In genomic region chr9:121122450-121123032, GRCh38 we compare ENCODE assay signal across 9 cellular contexts. TPM values are rescaled to one million over a fixed set of nuclear protein-coding genes. Genes with fewer than 3 reads are reported as not detected.
DNase-seq lines count a peak whose midpoint lies in the region; ATAC-seq and TF ChIP-seq lines count a peak whose summit lies in the region.
"Had no signal": no experiment of that assay in that cellular context is flagged by ENCODE, and none has a peak within 500 bp of the region (broad histone marks: within the 10 kb centered on the region; RNA-seq: fewer than 3 reads in every experiment).

No MANE protein-coding gene starts in this region.

- intact Hi-C loops in thyroid gland (cut with DNase I): no loop called here

- TF ChIP-seq CTCF in Loucy (conservative IDR thresholded peaks at IDR 0.05; ENCODE audit: low read length) (no peak), neural crest cell (conservative IDR thresholded peaks at IDR 0.05) (no peak), thyroid gland (IDR thresholded peaks at IDR 0.05) (no peak)

- no peaks in the 10 kb centered on the region for H3K9me2 ChIP-seq in Loucy (replicated peaks; ENCODE audit: low read depth, low read length)

- H3K36me3 ChIP-seq in Loucy (ENCODE audit: insufficient read depth, low read length) (peaks cover 39% of the 10 kb centered on the region; the same call in 1 of the 2 replicates), thyroid gland (no peaks in the 10 kb centered on the region)

- H3K27me3 ChIP-seq in Loucy (ENCODE audit: insufficient read depth, low read length, poor library complexity, severe bottlenecking) (no peaks in the 10 kb centered on the region), thyroid gland (no peaks in the 10 kb centered on the region)

- H3K27me3 Mint-ChIP-seq in central memory CD8-positive, alpha-beta T cell: no peaks in the 10 kb centered on the region
- no peaks in the 10 kb centered on the region for H3K27me3 Mint-ChIP-seq in neural crest cell (ENCODE audit: low read depth)

- H3K4me1 ChIP-seq in Loucy (ENCODE audit: insufficient read depth, low read length, poor library complexity, severe bottlenecking) (peaks cover 35% of the 10 kb centered on the region), thyroid gland (peaks cover 5 to 9% of the 10 kb centered on the region in 2 donors)

- H3K36me3 Mint-ChIP-seq in central memory CD8-positive, alpha-beta T cell (ENCODE audit: insufficient read depth): peaks cover 32% of the 10 kb centered on the region
- peaks cover 4% of the 10 kb centered on the region for H3K36me3 Mint-ChIP-seq in neural crest cell (ENCODE audit: low read depth)

- DNase-seq in CD1c-positive myeloid dendritic cell (ENCODE audit: extremely low spot score): peak; percentile 30
- no peak for DNase-seq in central memory CD8-positive, alpha-beta T cell (ENCODE audit: low spot score in 2 of 2)
- no peak for DNase-seq in neural crest cell (ENCODE audit: low read depth, low spot score)
- DNase-seq in SIG-M5 (lab: John Stamatoyannopoulos, UW): no peak
- no peak for DNase-seq in thyroid gland
- DNase-seq in epidermal melanocyte (ENCODE audit: insufficient read length, low spot score): no peak
- DNase-seq: H7 had no signal

- H3K79me2 ChIP-seq in Loucy (ENCODE audit: insufficient read depth, low read length): peaks cover 51% of the 10 kb centered on the region

- peak overlapping the region; percentile 80 for H3K4me2 ChIP-seq in Loucy (ENCODE audit: low read depth, low read length, poor library complexity, severe bottlenecking)

- H3K4me3 ChIP-seq in Loucy (ENCODE audit: low read length, poor library complexity, severe bottlenecking): peak overlapping the region; percentile 72
- peak overlapping the region in 1 of 3 donors; percentile 27 for H3K4me3 ChIP-seq in thyroid gland (replicated peaks in 1 of 3)

- WGBS in thyroid gland, 2 donors: 70 to 81% methylated on average over 4 of the region's 4 CpGs

- H4K20me1 ChIP-seq in Loucy (ENCODE audit: insufficient read depth, low read length, poor library complexity, severe bottlenecking): no peaks in the 10 kb centered on the region

- H3K9me3 Mint-ChIP-seq in central memory CD8-positive, alpha-beta T cell: no peaks in the 10 kb centered on the region
- H3K9me3 Mint-ChIP-seq in neural crest cell: no peaks in the 10 kb centered on the region

- no peak overlapping the region for H2AFZ ChIP-seq in Loucy (ENCODE audit: low read length)

- no peak for TF ChIP-seq POLR2A in thyroid gland (IDR thresholded peaks at IDR 0.05)

- no peak overlapping the region for H3K27ac ChIP-seq in thyroid gland

- peak overlapping the region; percentile 80 for H3K4me3 Mint-ChIP-seq in central memory CD8-positive, alpha-beta T cell
- peak overlapping the region; percentile 88 for H3K4me3 Mint-ChIP-seq in neural crest cell

- H3F3A ChIP-seq in Loucy (ENCODE audit: low read depth): 0 out of 2 replicates have a peak, but pooled peaks cover 2% of the 10 kb centered on the region

- H3K9ac ChIP-seq in Loucy (ENCODE audit: low read depth, low read length, poor library complexity, severe bottlenecking): peak overlapping the region; percentile 78

- ATAC-seq in central memory CD8-positive, alpha-beta T cell (replicated peaks; ENCODE audit: extremely low read depth, poor library complexity, severe bottlenecking): no peak
- no peak for ATAC-seq in HG03378 (IDR thresholded peaks at IDR 0.05; ENCODE audit: unreplicated experiment)

- H3K4me1 Mint-ChIP-seq in central memory CD8-positive, alpha-beta T cell: peaks cover 42% of the 10 kb centered on the region
- peaks cover 29% of the 10 kb centered on the region for H3K4me1 Mint-ChIP-seq in neural crest cell

- H3K9me3 ChIP-seq in Loucy (ENCODE audit: insufficient read depth, low read depth, low read length) (no peaks in the 10 kb centered on the region), thyroid gland (no peaks in the 10 kb centered on the region)

- H3K27ac Mint-ChIP-seq in central memory CD8-positive, alpha-beta T cell (ENCODE audit: low read depth): peak overlapping the region; percentile 94
- H3K27ac Mint-ChIP-seq in neural crest cell (ENCODE audit: unreplicated experiment): no peak overlapping the region

RNA-seq across cellular contexts. Expression of gene CNTRL, which starts 47.8 kb away (rescaled TPM):
- total RNA-seq in neural crest cell (27.6 and 31.4 TPM in 2 replicates), thyroid gland (10 to 100 TPM in 3 of 4 donors, 1 to 10 TPM in 1; 9.9 to 23.0 (median 15.4) TPM)
